8 cellular contexts compared by ENCODE assay signal in genomic region chr1:23743287-23744052, GRCh38. TPM values are rescaled to one million over a fixed set of nuclear protein-coding genes. Genes with fewer than 3 reads are reported as not detected.
A peak's percentile ranks its signal among the peaks of the same experiment; 100 is the strongest.
DNase-seq lines count a peak whose midpoint lies in the region; ATAC-seq and FAIRE-seq lines count a peak whose summit lies in the region.

ELOA (plus strand) TSS chr1:23743471; CDS start chr1:23743504, 33 bp downstream.

- H3F3A ChIP-seq in GM23248 (ENCODE audit: insufficient read depth) = peaks cover 49% of the 10 kb centered on the region

- H3K27me3 ChIP-seq in GM23248 (replicated peaks; ENCODE audit: insufficient read depth) = no peaks in the 10 kb centered on the region

- peak; percentile 32 for FAIRE-seq in urothelium cell line (lab: Jason Lieb, UNC)

- intact Hi-C loops in left ventricle myocardium superior (cut with micrococcal nuclease) = no loop called here

- in situ Hi-C loops in GM23248 (cut with MboI) = no loop called here

- peaks cover 48% of the 10 kb centered on the region for H3K4me1 Mint-ChIP-seq in T-helper 17 cell

- H3K36me3 ChIP-seq in GM23248 (ENCODE audit: low read depth) = peaks cover 11% of the 10 kb centered on the region; the same call in 1 of the 2 replicates

- H3K9ac ChIP-seq in GM23248 = peak within 1 kb of the TSS; percentile 90

- H3K9me2 ChIP-seq in GM23248 (ENCODE audit: insufficient read depth) = no peaks in the 10 kb centered on the region

- peak within 1 kb of the TSS; percentile 90 for H3K4me3 ChIP-seq in GM23248

- peak within 1 kb of the TSS; percentile 92 for H3K4me3 Mint-ChIP-seq in T-helper 17 cell

- H3K27me3 Mint-ChIP-seq in T-helper 17 cell = no peaks in the 10 kb centered on the region

- peak within 1 kb of the TSS; percentile 94 for H3K4me2 ChIP-seq in GM23248 (ENCODE audit: unreplicated experiment)

- no peaks in the 10 kb centered on the region for H3K36me3 Mint-ChIP-seq in T-helper 17 cell (ENCODE audit: low read depth)

- WGBS in GM23248 (ENCODE audit: low coverage in 1 of 2, low lambda C conversion rate in 2 of 2, missing lambda C conversion rate in 2 of 2), 2 experiments = 0 to 1% methylated on average over 40 to 58 of the region's 109 CpGs

- peak within 1 kb of the TSS; percentile 75 for H3K27ac ChIP-seq in GM23248

- DNase-seq in GF-D8 (lab: John Stamatoyannopoulos, UW) = peak; percentile 32
- peak; percentile 90 for DNase-seq in GM23248
- peak; percentile 78 for DNase-seq in LoVo (ENCODE audit: low spot score)
- DNase-seq in T-helper 17 cell = peak; percentile 68 to 71 (median 69)
- peak; percentile 49 for DNase-seq in amniotic epithelial cell (ENCODE audit: low read depth)
- DNase-seq in left ventricle myocardium superior = peak; percentile 88
- DNase-seq in pulmonary artery endothelial cell (ENCODE audit: low read depth, low spot score) = no peak
- peak; percentile 94 for DNase-seq in urothelium cell line (ENCODE audit: low spot score)

- H2AFZ ChIP-seq in GM23248 = peak within 1 kb of the TSS; percentile 85

- peak within 1 kb of the TSS; percentile 91 for H3K27ac Mint-ChIP-seq in T-helper 17 cell

- peaks cover 42% of the 10 kb centered on the region for H3K4me1 ChIP-seq in GM23248 (ENCODE audit: insufficient read depth)

- peaks cover 13% of the 10 kb centered on the region for H4K20me1 ChIP-seq in GM23248 (ENCODE audit: insufficient read depth)

- no peaks in the 10 kb centered on the region for H3K9me3 ChIP-seq in GM23248 (ENCODE audit: low read depth)
- no peaks in the 10 kb centered on the region for H3K9me3 ChIP-seq in T-helper 17 cell (ENCODE audit: control insufficient read depth, low read length, poor library complexity, severe bottlenecking)

- peaks cover 90% of the 10 kb centered on the region for H3K79me2 ChIP-seq in GM23248 (ENCODE audit: insufficient read depth)

- ATAC-seq in T-helper 17 cell = peak; percentile 95
- ATAC-seq in left ventricle myocardium superior = peak; percentile 96

RNA-seq across cellular contexts. Expression of gene ELOA, which starts in this region (rescaled TPM):
- total RNA-seq in GM23248 (2014; rRNA removed; shearing (Covaris generic)) = 44.3 and 49.6 TPM in 2 replicates
- polyA plus RNA-seq in GM23248 (2016; fragmentation: Nextera tagmentation; extraction: Ambion mirVana) = 46.4 and 50.1 TPM in 2 replicates
- total RNA-seq in T-helper 17 cell (10 to 100 TPM; 34.7 to 39.7 TPM), left ventricle myocardium superior (35.8 TPM), pulmonary artery endothelial cell (22.9 and 27.3 TPM in 2 replicates)
